8 cellular contexts compared by ENCODE assay signal in genomic region chr15:98085003-98085639, GRCh38.
DNase-seq lines count a peak whose midpoint lies in the region; ATAC-seq and TF ChIP-seq lines count a peak whose summit lies in the region.

No MANE protein-coding gene starts in this region.

- peak; percentile 12 for DNase-seq in stimulated activated CD8-positive, alpha-beta memory T cell treated with anti-CD3 and anti-CD28 coated beads, Interleukin-12 subunit alpha, Interleukin-12 subunit beta, amount 100 ng/mL, for 1 hour (ENCODE audit: low read depth)
- DNase-seq in stimulated activated CD8-positive, alpha-beta memory T cell treated with anti-CD3 and anti-CD28 coated beads, Interleukin-4, amount 100 ng/mL, for 48 hours = no peak
- peak; percentile 64 for DNase-seq in MV-4-11 (lab: John Stamatoyannopoulos, UW)
- DNase-seq in epithelial cell of esophagus (ENCODE audit: low read depth) = peak; percentile 84
- peak; percentile 21 for DNase-seq in nephron progenitor cell
- no peak for DNase-seq in activated CD8-positive, alpha-beta memory T cell treated with anti-CD3 and anti-CD28 coated beads, Interleukin-2, amount 50 U/mL, for 4 hours

- peaks cover 12% of the 10 kb centered on the region for H3K9me3 Mint-ChIP-seq in nephron progenitor cell

- no peaks in the 10 kb centered on the region for H4K20me1 ChIP-seq in SU-DHL-6 (ENCODE audit: low read depth, low read length)

- no peak overlapping the region for H3K4me2 ChIP-seq in SU-DHL-6 (ENCODE audit: low read depth, low read length, poor library complexity, severe bottlenecking)

- H3F3A ChIP-seq in SU-DHL-6 (ENCODE audit: insufficient read depth) = no peaks in the 10 kb centered on the region

- H3K9ac ChIP-seq in SU-DHL-6 (ENCODE audit: low read length) = no peak overlapping the region

- no peak overlapping the region for H3K27ac ChIP-seq in SU-DHL-6 (ENCODE audit: low read depth, low read length)

- peak; percentile 40 for TF ChIP-seq CTCF in SU-DHL-6 (IDR thresholded peaks at IDR 0.05; ENCODE audit: insufficient read depth, low read length, poor library complexity, severe bottlenecking)
- TF ChIP-seq CTCF in epithelial cell of esophagus (IDR thresholded peaks at IDR 0.05; ENCODE audit: insufficient read depth, low read depth, low read length, missing control alignments) = peak; percentile 68
- peak; percentile 65 for TF ChIP-seq CTCF in nephron progenitor cell (IDR thresholded peaks at IDR 0.05)

- no peaks in the 10 kb centered on the region for H3K9me2 ChIP-seq in SU-DHL-6 (replicated peaks; ENCODE audit: insufficient read depth, low read length)

- ATAC-seq in GM18517 (IDR thresholded peaks at IDR 0.05; ENCODE audit: unreplicated experiment) = no peak

- H3K27me3 Mint-ChIP-seq in nephron progenitor cell (ENCODE audit: low read depth, poor library complexity) = peaks cover 7% of the 10 kb centered on the region

- H2AFZ ChIP-seq in SU-DHL-6 (ENCODE audit: low read depth, low read length, severe bottlenecking) = no peak overlapping the region

- no peak overlapping the region for H3K27ac Mint-ChIP-seq in nephron progenitor cell

- no peak overlapping the region for H3K4me3 ChIP-seq in SU-DHL-6 (ENCODE audit: insufficient read depth, low read length, poor library complexity, severe bottlenecking)
- H3K4me3 ChIP-seq in epithelial cell of esophagus (ENCODE audit: low read length) = no peak overlapping the region

- H3K36me3 ChIP-seq in SU-DHL-6 (ENCODE audit: low read length) = no peaks in the 10 kb centered on the region

- no peaks in the 10 kb centered on the region for H3K27me3 ChIP-seq in SU-DHL-6 (ENCODE audit: low read length)

- no peak overlapping the region for H3K4me3 Mint-ChIP-seq in nephron progenitor cell

- H3K79me2 ChIP-seq in SU-DHL-6 (ENCODE audit: insufficient read depth, low read length) = no peaks in the 10 kb centered on the region

- peaks cover 16% of the 10 kb centered on the region for H3K4me1 Mint-ChIP-seq in nephron progenitor cell

- H3K36me3 Mint-ChIP-seq in nephron progenitor cell (ENCODE audit: low read depth) = peaks cover 12% of the 10 kb centered on the region

- no peaks in the 10 kb centered on the region for H3K9me3 ChIP-seq in SU-DHL-6 (ENCODE audit: insufficient read depth, low read length)

Comparison
In these comparisons a context has a peak if more than half of its experiments do, and no peak if none do; other contexts are left out.
1. DNase-seq: peak in stimulated activated CD8-positive, alpha-beta memory T cell treated with anti-CD3 and anti-CD28 coated beads, Interleukin-12 subunit alpha, Interleukin-12 subunit beta, amount 100 ng/mL, for 1 hour (single experiment), MV-4-11 (single experiment), epithelial cell of esophagus (single experiment) and nephron progenitor cell (single experiment); none in stimulated activated CD8-positive, alpha-beta memory T cell treated with anti-CD3 and anti-CD28 coated beads, Interleukin-4, amount 100 ng/mL, for 48 hours (single experiment) and activated CD8-positive, alpha-beta memory T cell treated with anti-CD3 and anti-CD28 coated beads, Interleukin-2, amount 50 U/mL, for 4 hours (single experiment).
2. Peak in every context shown above with its lines, with median percentiles within 50 percentile points of each other: CTCF ChIP-seq.